Comparison of ENCODE assay signal across 1 cellular context in genomic region chr7:135164357-135165021, GRCh38.
TF ChIP-seq lines count a peak whose summit lies in the region.

No MANE protein-coding gene starts in this region.

TF ChIP-seq in HepG2, 621 proteins besides CTCF, POLR2A, EP300 and RAD21:
- peak; percentile 92 for TF ChIP-seq ZBTB33 (CRISPR knock-in tag; IDR thresholded peaks at IDR 0.05)
- TF ChIP-seq POLR2G (IDR thresholded peaks at IDR 0.05; ENCODE audit: low read depth, low read length) = peak; percentile 19; the same call in 1 of the 2 replicates
- TF ChIP-seq AKAP8 (CRISPR knock-in tag; IDR thresholded peaks at IDR 0.05) = peak; percentile 51; the same call in 1 of the 2 replicates
- peak; percentile 97 for TF ChIP-seq AGO2 (optimal IDR thresholded peaks at IDR 0.05; ENCODE audit: low read depth, low read length)
- 0 out of 2 replicates have a peak, but pooled peaks have one; percentile 43 for TF ChIP-seq RBFOX2 (IDR thresholded peaks at IDR 0.05; ENCODE audit: low read depth, low read length)
- TF ChIP-seq UBTF (CRISPR knock-in tag; IDR thresholded peaks at IDR 0.05) = peak; percentile 28; the same call in 1 of the 2 replicates
- TF ChIP-seq AGO1 (IDR thresholded peaks at IDR 0.05; ENCODE audit: low read depth, low read length, poor library complexity, severe bottlenecking) = peak; percentile 89
- peak; percentile 13 for TF ChIP-seq RBM22 (optimal IDR thresholded peaks at IDR 0.05; ENCODE audit: low read length)
- TF ChIP-seq KDM4B (CRISPR knock-in tag; IDR thresholded peaks at IDR 0.05) = no peak
- TF ChIP-seq ZNF687 (CRISPR knock-in tag; IDR thresholded peaks at IDR 0.05) = peak; percentile 60
- TF ChIP-seq NFKBIZ (CRISPR knock-in tag; IDR thresholded peaks at IDR 0.05) = no peak
- no peak for TF ChIP-seq RARG (CRISPR knock-in tag; IDR thresholded peaks at IDR 0.05; ENCODE audit: low read depth)
- TF ChIP-seq MBD4 (IDR thresholded peaks at IDR 0.05; ENCODE audit: borderline replicate concordance, low read length) = 0 out of 2 replicates have a peak, but pooled peaks have one; percentile 23
- TF ChIP-seq ZNF317 (CRISPR knock-in tag; IDR thresholded peaks at IDR 0.05) = peak; percentile 63; the same call in 1 of the 2 replicates
- TF ChIP-seq HIC2 (CRISPR knock-in tag; IDR thresholded peaks at IDR 0.05; ENCODE audit: low read depth) = no peak
- 0 out of 2 replicates have a peak, but pooled peaks have one; percentile 18 for TF ChIP-seq POLR2AphosphoS5 (IDR thresholded peaks at IDR 0.05; ENCODE audit: low read depth, low read length)
- TF ChIP-seq NONO (IDR thresholded peaks at IDR 0.05) = no peak
- TF ChIP-seq NONO (CRISPR knock-in tag; conservative IDR thresholded peaks at IDR 0.05) = 0 out of 2 replicates have a peak, but pooled peaks have one; percentile 22
TF ChIP-seq in HepG2: peak in this region for 13.
